In genomic region chr11:66267039-66267378, GRCh38 we compare ENCODE assay signal across 8 cellular contexts. TPM values are rescaled to one million over a fixed set of nuclear protein-coding genes. Genes with fewer than 3 reads are reported as not detected.
DNase-seq lines count a peak whose midpoint lies in the region; ATAC-seq and TF ChIP-seq lines count a peak whose summit lies in the region.

No MANE protein-coding gene starts in this region.

- no peak for ATAC-seq in stimulated activated naive CD8-positive, alpha-beta T cell treated with anti-CD3 and anti-CD28 coated beads, Interleukin-15, amount 100 ng/mL, for 72 hours
- no peak for ATAC-seq in GM21447 (IDR thresholded peaks at IDR 0.05; ENCODE audit: unreplicated experiment)

- peak overlapping the region; percentile 90 to 95 for H3K4me3 Mint-ChIP-seq in stimulated activated naive CD8-positive, alpha-beta T cell treated with anti-CD3 and anti-CD28 coated beads, Interleukin-15, amount 100 ng/mL, for 72 hours

- H3K27ac ChIP-seq in HUES64 (ENCODE audit: low read depth, low read length) (peak overlapping the region; percentile 12; the same call in 1 of the 2 replicates), angular gyrus (ENCODE audit: low read depth, low read length) (peak overlapping the region; percentile 81), iPS-20b (ENCODE audit: low read length) (no peak overlapping the region)

- H3K36me3 ChIP-seq in HUES64 (ENCODE audit: insufficient read depth, low read length), result peaks cover 45% of the 10 kb centered on the region
- peaks cover 40% of the 10 kb centered on the region for H3K36me3 ChIP-seq in iPS-20b (ENCODE audit: insufficient read depth, low read depth, low read length)

- POLR2A ChIA-PET in GM10248 (lab: Yijun Ruan, JAX), result interaction anchor here (1.3 to 1.4 kb wide), 2 partner anchors 14 to 19 kb away, joined by 4 to 5 read pairs; no protein-coding TSS in a partner anchor

- H3K4me3 ChIP-seq in HUES64 (ENCODE audit: low read length), result peak overlapping the region; percentile 93
- peak overlapping the region; percentile 96 for H3K4me3 ChIP-seq in iPS-20b (ENCODE audit: low read length)

- no peaks in the 10 kb centered on the region for H3K9me3 Mint-ChIP-seq in stimulated activated naive CD8-positive, alpha-beta T cell treated with anti-CD3 and anti-CD28 coated beads, Interleukin-15, amount 100 ng/mL, for 72 hours

- no peak for DNase-seq in stimulated activated naive CD8-positive, alpha-beta T cell treated with anti-CD3 and anti-CD28 coated beads, Interleukin-15, amount 100 ng/mL, for 72 hours
- DNase-seq in GM03348 (ENCODE audit: low spot score) (no peak), GM10248 (ENCODE audit: extremely low spot score) (no peak), NCI-H524 treated with DMSO at 0.1 percent for 48 hours (lab: John Stamatoyannopoulos, UW) (no peak)

- H3K4me1 ChIP-seq in HUES64 (ENCODE audit: insufficient read depth, low read length) (peaks cover 8% of the 10 kb centered on the region; the same call in 1 of the 2 replicates), iPS-20b (ENCODE audit: insufficient read depth, low read length) (peaks cover 7% of the 10 kb centered on the region; the same call in 1 of the 2 replicates)

- H3K9me3 ChIP-seq in HUES64 (ENCODE audit: insufficient read depth, low read depth, low read length), result no peaks in the 10 kb centered on the region
- no peaks in the 10 kb centered on the region for H3K9me3 ChIP-seq in iPS-20b (ENCODE audit: insufficient read depth, low read depth, low read length)

- no peaks in the 10 kb centered on the region for H3K27me3 Mint-ChIP-seq in stimulated activated naive CD8-positive, alpha-beta T cell treated with anti-CD3 and anti-CD28 coated beads, Interleukin-15, amount 100 ng/mL, for 72 hours

- H3K9ac ChIP-seq in HUES64 (ENCODE audit: low read depth, low read length) (peak overlapping the region; percentile 35; the same call in 1 of the 2 replicates), iPS-20b (ENCODE audit: low read depth, low read length) (peak overlapping the region; percentile 61; the same call in 1 of the 2 replicates)

- 27% methylated on average over 13 of the region's 13 CpGs for WGBS in HUES64

- CTCF ChIA-PET in GM10248 (lab: Yijun Ruan, JAX), result interaction anchor here (2.2 kb wide), 1 partner anchor 45 kb away, joined by 10 read pairs; no protein-coding TSS in a partner anchor

- H3K27me3 ChIP-seq in HUES64 (ENCODE audit: insufficient read depth, low read length), result no peaks in the 10 kb centered on the region
- H3K27me3 ChIP-seq in iPS-20b (ENCODE audit: insufficient read depth, low read length), result no peaks in the 10 kb centered on the region

- TF ChIP-seq CTCF in GM10248 (IDR thresholded peaks at IDR 0.05; ENCODE audit: control extremely low read depth, extremely low read depth, low read depth, missing control alignments), result no peak

- H3K27ac Mint-ChIP-seq in stimulated activated naive CD8-positive, alpha-beta T cell treated with anti-CD3 and anti-CD28 coated beads, Interleukin-15, amount 100 ng/mL, for 72 hours, result no peak overlapping the region

- peaks cover 45% of the 10 kb centered on the region for H3K4me1 Mint-ChIP-seq in stimulated activated naive CD8-positive, alpha-beta T cell treated with anti-CD3 and anti-CD28 coated beads, Interleukin-15, amount 100 ng/mL, for 72 hours

RNA-seq across cellular contexts. Expression of gene RAB1B, which starts 1.4 kb away (rescaled TPM):
- 99.4 TPM for polyA plus RNA-seq in HUES64 (2013, experiment 1 of 2)
- polyA plus RNA-seq in HUES64 (2013, experiment 2 of 2), result 105 TPM

RNA-seq across cellular contexts. Expression of gene KLC2, which starts 9.5 kb away (rescaled TPM):
- polyA plus RNA-seq in HUES64 (2013, experiment 1 of 2), result 25.8 TPM
- polyA plus RNA-seq in HUES64 (2013, experiment 2 of 2), result 28.7 TPM

RNA-seq across cellular contexts. Expression of gene CNIH2, which starts 11.0 kb away (rescaled TPM):
- 23.5 TPM for polyA plus RNA-seq in HUES64 (2013, experiment 1 of 2)
- polyA plus RNA-seq in HUES64 (2013, experiment 2 of 2), result 29.1 TPM

RNA-seq across cellular contexts. Expression of gene YIF1A, which starts 21.9 kb away (rescaled TPM):
- polyA plus RNA-seq in HUES64 (2013, experiment 1 of 2), result 49.8 TPM
- polyA plus RNA-seq in HUES64 (2013, experiment 2 of 2), result 44.6 TPM

RNA-seq across cellular contexts. Expression of gene TMEM151A, which starts 24.7 kb away (rescaled TPM):
- polyA plus RNA-seq in HUES64 (2013, experiment 1 of 2), result 0.80 TPM
- 0.51 TPM for polyA plus RNA-seq in HUES64 (2013, experiment 2 of 2)
